Comparison of ENCODE assay signal across 8 cellular contexts in the genomic region with DNA sequence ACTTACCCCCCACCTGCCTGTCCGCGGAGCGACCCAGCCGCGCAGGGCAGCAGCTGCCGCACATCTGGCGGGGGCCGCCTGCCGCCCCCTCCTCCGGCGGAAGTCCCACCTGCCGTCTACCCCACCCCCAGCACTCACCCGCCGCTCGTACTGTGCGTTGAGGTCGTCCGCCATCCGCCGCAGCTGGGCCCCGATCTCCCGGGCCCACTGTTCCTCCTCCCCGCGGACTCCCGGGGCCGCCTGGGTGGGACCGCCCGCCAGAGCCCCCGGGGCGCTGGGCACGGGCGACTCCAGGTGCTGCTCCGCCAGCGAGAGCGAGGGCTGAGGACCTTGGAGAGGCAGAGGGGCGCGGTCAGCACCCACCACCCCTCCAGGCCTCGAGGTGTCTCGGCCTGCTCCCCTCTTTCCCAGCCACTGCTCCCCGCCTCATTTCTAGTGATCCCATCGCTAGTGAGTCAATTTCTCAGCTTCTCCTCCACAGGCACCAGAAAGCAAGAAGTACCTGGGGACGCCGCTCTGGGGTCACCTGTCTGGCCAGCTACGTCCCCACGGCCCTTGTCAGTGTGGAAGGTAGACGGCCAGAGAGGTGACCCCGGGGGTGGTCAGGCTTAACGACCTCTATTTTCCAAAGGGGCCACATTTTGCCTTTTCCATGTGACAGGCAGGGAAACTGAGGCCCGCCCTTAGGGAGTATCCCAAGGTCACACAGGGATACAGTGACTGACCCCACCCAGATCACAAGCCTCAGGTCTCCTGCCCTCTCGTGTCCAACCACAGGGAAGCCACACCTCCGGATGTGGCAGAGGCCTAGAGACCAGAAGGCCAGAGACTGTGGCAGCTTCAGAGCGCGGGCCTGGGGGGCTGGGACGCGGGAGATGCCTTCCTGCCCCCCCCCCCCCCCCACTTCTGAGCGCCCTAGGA. TPM values are rescaled to one million over a fixed set of nuclear protein-coding genes. Genes with fewer than 3 reads are reported as not detected.
DNase-seq lines count a peak whose midpoint lies in the region; ATAC-seq and TF ChIP-seq lines count a peak whose summit lies in the region.

No MANE protein-coding gene starts in this region.

- WGBS in aorta, 2 donors: 8 to 10% methylated on average over 42 to 56 of the region's 56 CpGs

- H3K4me3 ChIP-seq in fibroblast of mammary gland (ENCODE audit: control insufficient read depth, low read depth, low read length) (peak overlapping the region; percentile 49), aorta (ENCODE audit: low read length in 2 of 2) (peak overlapping the region; percentile 24 to 41)

- peak; percentile 64 for DNase-seq in stimulated activated CD4-positive, alpha-beta T cell treated with anti-CD3 and anti-CD28 coated beads, Interleukin-15, amount 100 ng/mL, for 24 hours
- no peak for DNase-seq in stimulated activated CD4-positive, alpha-beta T cell treated with anti-CD3 and anti-CD28 coated beads, Interleukin-2, amount 100 ng/mL, for 48 hours
- DNase-seq in NCI-H2196 treated with DMSO at 0.1 percent for 48 hours (lab: John Stamatoyannopoulos, UW; ENCODE audit: unreplicated experiment): peak; percentile 31
- DNase-seq in activated CD8-positive, alpha-beta memory T cell treated with anti-CD3 and anti-CD28 coated beads, Interleukin-2, amount 10 ng/mL, durations not matched to agents 7 days and 5 days: peak; percentile 91
- peak; percentile 73 for DNase-seq in fibroblast of mammary gland (ENCODE audit: low read depth)
- peak; percentile 93 for DNase-seq in natural killer cell treated with Interleukin-12 subunit alpha and Interleukin-12 subunit beta and Interleukin-15 and Interleukin-18, amount 100 ng/mL, for 72 hours (ENCODE audit: low spot score)
- DNase-seq in aorta: peak; percentile 90 to 94

- CTCF ChIA-PET in activated CD8-positive, alpha-beta memory T cell treated with anti-CD3 and anti-CD28 coated beads, Interleukin-2, amount 10 ng/mL, durations not matched to agents 7 days and 5 days (lab: Charles Lee): interaction anchor here (0.9 to 7.6 kb wide), 24 partner anchors 8 to 289 kb away, joined by 3 to 136 read pairs (median 5); a partner anchor contains a TSS

- intact Hi-C loops in aorta (cut with DNase I): loop anchor here in 1 of 2 donors (2.0 kb wide), 1 partner anchor 16 kb away; no protein-coding TSS in a partner anchor

- H3K4me1 Mint-ChIP-seq in activated CD8-positive, alpha-beta memory T cell treated with anti-CD3 and anti-CD28 coated beads, Interleukin-2, amount 10 ng/mL, durations not matched to agents 7 days and 5 days: peaks cover 22% of the 10 kb centered on the region
- peaks cover 14 to 20% of the 10 kb centered on the region in 2 donors for H3K4me1 Mint-ChIP-seq in natural killer cell treated with Interleukin-12 subunit alpha and Interleukin-12 subunit beta and Interleukin-15 and Interleukin-18, amount 100 ng/mL, for 72 hours (ENCODE audit: low read depth in 2 of 2)

- H3K4me3 Mint-ChIP-seq in activated CD8-positive, alpha-beta memory T cell treated with anti-CD3 and anti-CD28 coated beads, Interleukin-2, amount 10 ng/mL, durations not matched to agents 7 days and 5 days: peak overlapping the region; percentile 75
- H3K4me3 Mint-ChIP-seq in natural killer cell treated with Interleukin-12 subunit alpha and Interleukin-12 subunit beta and Interleukin-15 and Interleukin-18, amount 100 ng/mL, for 72 hours: peak overlapping the region; percentile 78

- H3K27me3 ChIP-seq in aorta (ENCODE audit: control insufficient read depth in 1 of 2, insufficient read depth in 2 of 2, low read length in 1 of 2): peaks cover 0 to 2% of the 10 kb centered on the region in 2 donors

- peaks cover 5% of the 10 kb centered on the region for H3K36me3 Mint-ChIP-seq in activated CD8-positive, alpha-beta memory T cell treated with anti-CD3 and anti-CD28 coated beads, Interleukin-2, amount 10 ng/mL, durations not matched to agents 7 days and 5 days
- H3K36me3 Mint-ChIP-seq in natural killer cell treated with Interleukin-12 subunit alpha and Interleukin-12 subunit beta and Interleukin-15 and Interleukin-18, amount 100 ng/mL, for 72 hours: no peaks in the 10 kb centered on the region

- TF ChIP-seq CTCF in fibroblast of mammary gland (conservative IDR thresholded peaks at IDR 0.05; ENCODE audit: control insufficient read depth, insufficient read depth, low read depth, low read length): no peak

- H3K9me3 Mint-ChIP-seq in activated CD8-positive, alpha-beta memory T cell treated with anti-CD3 and anti-CD28 coated beads, Interleukin-2, amount 10 ng/mL, durations not matched to agents 7 days and 5 days (ENCODE audit: low read depth): no peaks in the 10 kb centered on the region
- no peaks in the 10 kb centered on the region for H3K9me3 Mint-ChIP-seq in natural killer cell treated with Interleukin-12 subunit alpha and Interleukin-12 subunit beta and Interleukin-15 and Interleukin-18, amount 100 ng/mL, for 72 hours

- peak overlapping the region; percentile 94 to 99 for H3K27ac ChIP-seq in aorta (ENCODE audit: low read depth in 1 of 2, low read length in 2 of 2)

- H3K27ac Mint-ChIP-seq in activated CD8-positive, alpha-beta memory T cell treated with anti-CD3 and anti-CD28 coated beads, Interleukin-2, amount 10 ng/mL, durations not matched to agents 7 days and 5 days: peak overlapping the region; percentile 90
- H3K27ac Mint-ChIP-seq in natural killer cell treated with Interleukin-12 subunit alpha and Interleukin-12 subunit beta and Interleukin-15 and Interleukin-18, amount 100 ng/mL, for 72 hours: peak overlapping the region in 1 of 2 donors; percentile 90

- ATAC-seq in HG02642 (IDR thresholded peaks at IDR 0.05; ENCODE audit: poor library complexity, unreplicated experiment): peak; percentile 19
- ATAC-seq in activated CD8-positive, alpha-beta memory T cell treated with anti-CD3 and anti-CD28 coated beads, Interleukin-2, amount 10 ng/mL, durations not matched to agents 7 days and 5 days: peak; percentile 7
- peak; percentile 48 to 52 for ATAC-seq in natural killer cell treated with Interleukin-12 subunit alpha and Interleukin-12 subunit beta and Interleukin-15 and Interleukin-18, amount 100 ng/mL, for 72 hours
- peak; percentile 72 for ATAC-seq in aorta (ENCODE audit: low FRiP score)

- no peaks in the 10 kb centered on the region for H3K27me3 Mint-ChIP-seq in activated CD8-positive, alpha-beta memory T cell treated with anti-CD3 and anti-CD28 coated beads, Interleukin-2, amount 10 ng/mL, durations not matched to agents 7 days and 5 days
- H3K27me3 Mint-ChIP-seq in natural killer cell treated with Interleukin-12 subunit alpha and Interleukin-12 subunit beta and Interleukin-15 and Interleukin-18, amount 100 ng/mL, for 72 hours: no peaks in the 10 kb centered on the region

- no peaks in the 10 kb centered on the region for H3K4me1 ChIP-seq in aorta (ENCODE audit: control insufficient read depth in 1 of 2, insufficient read depth in 2 of 2, low read length in 2 of 2)

- no peaks in the 10 kb centered on the region for H3K36me3 ChIP-seq in aorta (ENCODE audit: control insufficient read depth in 1 of 2, insufficient read depth in 2 of 2, low read length in 1 of 2)

- H3K9me3 ChIP-seq in aorta (ENCODE audit: control insufficient read depth, low read length): no peaks in the 10 kb centered on the region

RNA-seq across cellular contexts. Expression of a gene that starts 4.3 kb away (rescaled TPM):
- 10 to 100 TPM; 14.0 to 16.7 TPM for total RNA-seq in activated CD8-positive, alpha-beta memory T cell treated with anti-CD3 and anti-CD28 coated beads, Interleukin-2, amount 10 ng/mL, durations not matched to agents 7 days and 5 days
- 1 to 10 TPM; 4.8 to 9.7 TPM for total RNA-seq in natural killer cell treated with Interleukin-12 subunit alpha and Interleukin-12 subunit beta and Interleukin-15 and Interleukin-18, amount 100 ng/mL, for 72 hours
- 1 to 10 TPM; 8.0 to 8.6 TPM for total RNA-seq in aorta
- polyA plus RNA-seq in aorta: 1 to 10 TPM; 6.1 TPM

RNA-seq across cellular contexts. Expression of a gene that starts 29.6 kb away (rescaled TPM):
- total RNA-seq in activated CD8-positive, alpha-beta memory T cell treated with anti-CD3 and anti-CD28 coated beads, Interleukin-2, amount 10 ng/mL, durations not matched to agents 7 days and 5 days: 10 to 100 TPM; 24.8 to 27.6 TPM
- 10 to 100 TPM; 42.8 to 58.4 TPM for total RNA-seq in natural killer cell treated with Interleukin-12 subunit alpha and Interleukin-12 subunit beta and Interleukin-15 and Interleukin-18, amount 100 ng/mL, for 72 hours
- 10 to 100 TPM; 43.4 to 43.8 TPM for total RNA-seq in aorta
- 10 to 100 TPM; 20.7 to 35.8 TPM for polyA plus RNA-seq in aorta

RNA-seq across cellular contexts. Expression of a gene that starts 48.0 kb away (rescaled TPM):
- 10 to 100 TPM in 1 of 2 experiments, 1 to 10 TPM in 1; 7.6 to 14.5 TPM for total RNA-seq in activated CD8-positive, alpha-beta memory T cell treated with anti-CD3 and anti-CD28 coated beads, Interleukin-2, amount 10 ng/mL, durations not matched to agents 7 days and 5 days
- total RNA-seq in natural killer cell treated with Interleukin-12 subunit alpha and Interleukin-12 subunit beta and Interleukin-15 and Interleukin-18, amount 100 ng/mL, for 72 hours: 10 to 100 TPM; 14.0 to 16.1 TPM
- total RNA-seq in aorta: 10 to 100 TPM; 26.2 to 48.0 TPM
- polyA plus RNA-seq in aorta: 10 to 100 TPM in 1 of 2 donors, 1 to 10 TPM in 1; 5.4 to 81.7 TPM

Comparison
In these comparisons a context has a peak if more than half of its experiments do, and no peak if none do; other contexts are left out.
1. DNase-seq: peak in stimulated activated CD4-positive, alpha-beta T cell treated with anti-CD3 and anti-CD28 coated beads, Interleukin-15, amount 100 ng/mL, for 24 hours (single experiment), NCI-H2196 treated with DMSO at 0.1 percent for 48 hours (single experiment), activated CD8-positive, alpha-beta memory T cell treated with anti-CD3 and anti-CD28 coated beads, Interleukin-2, amount 10 ng/mL, durations not matched to agents 7 days and 5 days (single experiment), fibroblast of mammary gland (single experiment), natural killer cell treated with Interleukin-12 subunit alpha and Interleukin-12 subunit beta and Interleukin-15 and Interleukin-18, amount 100 ng/mL, for 72 hours (single experiment) and aorta (2 of 2); none in stimulated activated CD4-positive, alpha-beta T cell treated with anti-CD3 and anti-CD28 coated beads, Interleukin-2, amount 100 ng/mL, for 48 hours (0 of 2).
2. ATAC-seq: peak in every context shown above with its lines; median percentile 72 in aorta; 50 in natural killer cell treated with Interleukin-12 subunit alpha and Interleukin-12 subunit beta and Interleukin-15 and Interleukin-18, amount 100 ng/mL, for 72 hours; 19 in HG02642; 7 in activated CD8-positive, alpha-beta memory T cell treated with anti-CD3 and anti-CD28 coated beads, Interleukin-2, amount 10 ng/mL, durations not matched to agents 7 days and 5 days.